13 cellular contexts compared by ENCODE assay signal in genomic region chr13:44868397-44868796, GRCh38.
DNase-seq lines count a peak whose midpoint lies in the region; ATAC-seq and TF ChIP-seq lines count a peak whose summit lies in the region.
"Had no signal": no experiment of that assay in that cellular context is flagged by ENCODE, and none has a peak within 500 bp of the region (broad histone marks: within the 10 kb centered on the region; RNA-seq: fewer than 3 reads in every experiment).

No MANE protein-coding gene starts in this region.

- in situ Hi-C loops in mammary epithelial cell (cut with MboI; ENCODE audit: low sequenced_read_pairs in 2 of 2), result no loop called here

- no peaks in the 10 kb centered on the region for H4K20me1 ChIP-seq in mammary epithelial cell (ENCODE audit: insufficient read depth, low read length)
- H4K20me1 ChIP-seq in smooth muscle cell (ENCODE audit: low read depth), result no peaks in the 10 kb centered on the region

- H3K4me1 ChIP-seq in mammary epithelial cell (ENCODE audit: insufficient read depth, low read length) (no peaks in the 10 kb centered on the region), smooth muscle cell (ENCODE audit: low read depth) (no peaks in the 10 kb centered on the region)

- H3K27ac ChIP-seq in mammary epithelial cell (ENCODE audit: insufficient read depth, low read depth, low read length) (no peak overlapping the region), smooth muscle cell (ENCODE audit: low read depth) (no peak overlapping the region)
- H3K27ac ChIP-seq: esophagus squamous epithelium had no signal

- POLR2A ChIA-PET in MCF 10A (lab: Yijun Ruan, JAX), result interaction anchor here (0.6 to 1.7 kb wide), 3 partner anchors 47 to 345 kb away, joined by 3 to 4 read pairs (median 4); no protein-coding TSS in a partner anchor

- no peak overlapping the region for H3K4me3 Mint-ChIP-seq in MCF 10A (ENCODE audit: unreplicated experiment)
- H3K4me3 Mint-ChIP-seq: immature natural killer cell had no signal

- peaks cover 19% of the 10 kb centered on the region for H3K4me1 Mint-ChIP-seq in MCF 10A (ENCODE audit: insufficient read depth, unreplicated experiment)

- no peaks in the 10 kb centered on the region for H3K27me3 Mint-ChIP-seq in MCF 10A (ENCODE audit: insufficient read depth, unreplicated experiment)

- ATAC-seq in GM21528 (IDR thresholded peaks at IDR 0.05; ENCODE audit: low FRiP score, unreplicated experiment) (peak; percentile 57), HG03196 (IDR thresholded peaks at IDR 0.05; ENCODE audit: unreplicated experiment) (peak; percentile 70)

- peaks cover 8% of the 10 kb centered on the region for H3K9me3 Mint-ChIP-seq in MCF 10A (ENCODE audit: unreplicated experiment)

- H3K27me3 ChIP-seq in mammary epithelial cell (ENCODE audit: insufficient read depth, low read length) (no peaks in the 10 kb centered on the region), smooth muscle cell (ENCODE audit: low read depth) (no peaks in the 10 kb centered on the region)

- H3K79me2 ChIP-seq in mammary epithelial cell (ENCODE audit: insufficient read depth, low read length), result no peaks in the 10 kb centered on the region
- no peaks in the 10 kb centered on the region for H3K79me2 ChIP-seq in smooth muscle cell (ENCODE audit: low read depth)

- 74% methylated on average over 3 of the region's 3 CpGs for WGBS in mammary epithelial cell (ENCODE audit: low coverage, missing lambda C conversion rate)
- 85% methylated on average over 3 of the region's 3 CpGs for WGBS in smooth muscle cell (ENCODE audit: low lambda C conversion rate)

- H3F3A ChIP-seq in smooth muscle cell (ENCODE audit: low read depth), result no peaks in the 10 kb centered on the region

- dilution Hi-C loops in mammary epithelial cell (cut with HindIII; ENCODE audit: low sequenced_read_pairs), result no loop called here

- H3K9me3 ChIP-seq in mammary epithelial cell (replicated peaks; ENCODE audit: insufficient read depth, low read length) (no peaks in the 10 kb centered on the region), smooth muscle cell (replicated peaks; ENCODE audit: low read depth) (no peaks in the 10 kb centered on the region)
- H3K9me3 ChIP-seq: esophagus squamous epithelium had no signal

- intact Hi-C loops in MCF 10A (cut with micrococcal nuclease) (no loop called here), mammary epithelial cell (cut with micrococcal nuclease) (no loop called here)

- H3K36me3 ChIP-seq in mammary epithelial cell (ENCODE audit: insufficient read depth, low read length) (no peaks in the 10 kb centered on the region), smooth muscle cell (ENCODE audit: low read depth) (no peaks in the 10 kb centered on the region)
- H3K36me3 ChIP-seq: esophagus squamous epithelium had no signal

- no peak overlapping the region for H3K4me3 ChIP-seq in mammary epithelial cell (replicated peaks in 1 of 3; ENCODE audit: insufficient read depth in 1 of 3, low read depth in 2 of 3, low read length in 3 of 3)
- H3K4me3 ChIP-seq in smooth muscle cell, result no peak overlapping the region
- H3K4me3 ChIP-seq: esophagus squamous epithelium had no signal

- DNase-seq in MCF 10A (ENCODE audit: unreplicated experiment) (no peak), mammary epithelial cell (no peak), NCI-H1417 (lab: John Stamatoyannopoulos, UW) (no peak), hepatic stellate cell (ENCODE audit: low spot score) (no peak), pons (ENCODE audit: low spot score) (no peak), smooth muscle cell (lab: John Stamatoyannopoulos, UW; ENCODE audit: unreplicated experiment) (no peak)
- DNase-seq: central memory CD4-positive, alpha-beta T cell; esophagus squamous epithelium; IMR-90; NCI-H2107 had no signal

- peaks cover 6% of the 10 kb centered on the region for H3K36me3 Mint-ChIP-seq in MCF 10A (ENCODE audit: insufficient read depth, unreplicated experiment)
- H3K36me3 Mint-ChIP-seq: immature natural killer cell had no signal

- H3K27ac Mint-ChIP-seq in MCF 10A (ENCODE audit: low read depth, unreplicated experiment), result peak overlapping the region; percentile 35

- H2AFZ ChIP-seq in mammary epithelial cell (ENCODE audit: low read depth, low read length), result no peak overlapping the region
- no peak overlapping the region for H2AFZ ChIP-seq in smooth muscle cell (ENCODE audit: low read depth)

- TF ChIP-seq CTCF in MCF 10A (IDR thresholded peaks at IDR 0.05; ENCODE audit: unreplicated experiment) (no peak), mammary epithelial cell (conservative IDR thresholded peaks at IDR 0.05 in 1 of 2, IDR thresholded peaks at IDR 0.05 in 1 of 2; ENCODE audit: extremely low read depth in 1 of 2, insufficient read depth in 1 of 2, low read depth in 1 of 2, low read length in 2 of 2) (no peak), smooth muscle cell (IDR thresholded peaks at IDR 0.05; ENCODE audit: borderline replicate concordance, insufficient read depth, poor library complexity, severe bottlenecking) (no peak)

- BruUV-seq in MCF 10A (replicated peaks; lab: Mats Ljungman, UMichigan) (no TSS peak), mammary epithelial cell (replicated peaks; lab: Mats Ljungman, UMichigan) (no TSS peak)

- CTCF ChIA-PET in MCF 10A (lab: Yijun Ruan, JAX) (interaction anchor here (1.0 to 1.2 kb wide), 2 partner anchors 30 to 385 kb away, joined by 3 read pairs; no protein-coding TSS in a partner anchor), mammary epithelial cell (lab: Charles Lee; ENCODE audit: low non-redundant PET) (no interaction called here)

- H3K4me2 ChIP-seq in mammary epithelial cell (ENCODE audit: insufficient read depth, low read depth, low read length), result no peak overlapping the region
- no peak overlapping the region for H3K4me2 ChIP-seq in smooth muscle cell

- H3K9ac ChIP-seq in mammary epithelial cell (ENCODE audit: insufficient read depth, low read length) (no peak overlapping the region), smooth muscle cell (ENCODE audit: low read depth) (no peak overlapping the region)
